15 cellular contexts compared by ENCODE assay signal in the genomic region with DNA sequence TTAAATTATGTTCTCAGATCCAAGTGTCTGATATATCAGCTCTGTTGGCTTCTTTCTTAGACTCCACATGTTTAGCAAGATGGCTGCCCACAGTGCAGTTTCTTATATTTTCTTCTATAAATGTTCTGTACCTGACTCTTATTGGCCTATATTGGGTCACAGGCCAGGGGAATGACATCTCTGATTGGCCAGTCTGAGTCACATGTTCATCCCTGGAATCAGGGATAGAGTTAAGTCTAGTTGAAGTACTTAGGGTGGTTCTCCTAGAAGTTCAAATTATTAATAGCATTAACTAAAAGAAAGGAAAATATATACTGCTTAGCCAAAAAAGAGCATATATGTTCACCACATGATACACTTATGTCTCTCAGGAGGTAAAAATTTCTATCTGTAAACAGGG.
"Had no signal": no experiment of that assay in that cellular context is flagged by ENCODE, and none has a peak within 500 bp of the region (broad histone marks: within the 10 kb centered on the region; RNA-seq: fewer than 3 reads in every experiment).

No MANE protein-coding gene starts in this region.

- H3K4me2 ChIP-seq: hepatocyte had no signal

- H3K27ac Mint-ChIP-seq: activated CD8-positive, alpha-beta memory T cell treated with anti-CD3 and anti-CD28 coated beads, Interleukin-2, amount 10 ng/mL, durations not matched to agents 7 days and 5 days; activated naive CD8-positive, alpha-beta T cell; dendritic cell treated with granulocyte-macrophage colony-stimulating factor and Interleukin-4, amounts not matched to agents 40 ng/mL and 50 ng/mL, for 4 days; effector memory CD8-positive, alpha-beta T cell; naive B cell had no signal

- H3K27me3 ChIP-seq: brain microvascular endothelial cell, hepatocyte, right atrium auricular region had no signal

- H3K79me2 ChIP-seq: hepatocyte had no signal

- ATAC-seq: activated CD8-positive, alpha-beta memory T cell treated with anti-CD3 and anti-CD28 coated beads, Interleukin-2, amount 10 ng/mL, durations not matched to agents 7 days and 5 days; activated T-cell treated with anti-CD3 and anti-CD28 coated beads, Interleukin-2, amount 50 U/mL, for 4 hours; effector memory CD8-positive, alpha-beta T cell; lower lobe of right lung had no signal

- H3K36me3 ChIP-seq: brain microvascular endothelial cell, lower lobe of right lung, right atrium auricular region had no signal

- H3K4me1 ChIP-seq: lower lobe of right lung, right atrium auricular region had no signal

- H3K9me3 ChIP-seq: lower lobe of right lung, right atrium auricular region had no signal

- H2AFZ ChIP-seq: hepatocyte had no signal

- DNase-seq: activated CD4-positive, alpha-beta T cell treated with anti-CD3 and anti-CD28 coated beads, Interleukin-2, amount 50 U/mL, for 4 hours; activated CD4-positive, CD25-positive, alpha-beta regulatory T cell treated with anti-CD3 and anti-CD28 coated beads, Interleukin-2, amount 50 U/mL, for 72 hours; activated CD8-positive, alpha-beta memory T cell treated with anti-CD3 and anti-CD28 coated beads, Interleukin-2, amount 10 ng/mL, durations not matched to agents 7 days and 5 days; activated effector memory CD4-positive, alpha-beta T cell treated with anti-CD3 and anti-CD28 coated beads, Interleukin-2, amount 50 U/mL, for 16 hours; activated T-cell treated with anti-CD3 and anti-CD28 coated beads, Interleukin-2, amount 50 U/mL, for 4 hours; brain microvascular endothelial cell; effector memory CD8-positive, alpha-beta T cell; lower lobe of right lung; naive B cell; small intestine had no signal

- H3K27me3 Mint-ChIP-seq: activated CD8-positive, alpha-beta memory T cell treated with anti-CD3 and anti-CD28 coated beads, Interleukin-2, amount 10 ng/mL, durations not matched to agents 7 days and 5 days; activated naive CD8-positive, alpha-beta T cell; dendritic cell treated with granulocyte-macrophage colony-stimulating factor and Interleukin-4, amounts not matched to agents 40 ng/mL and 50 ng/mL, for 4 days had no signal

- H3K4me3 ChIP-seq: hepatocyte, lower lobe of right lung, right atrium auricular region had no signal

- H3K4me1 Mint-ChIP-seq: activated CD8-positive, alpha-beta memory T cell treated with anti-CD3 and anti-CD28 coated beads, Interleukin-2, amount 10 ng/mL, durations not matched to agents 7 days and 5 days; naive B cell had no signal

- H3K4me3 Mint-ChIP-seq: activated CD8-positive, alpha-beta memory T cell treated with anti-CD3 and anti-CD28 coated beads, Interleukin-2, amount 10 ng/mL, durations not matched to agents 7 days and 5 days; activated naive CD8-positive, alpha-beta T cell; activated T-cell treated with anti-CD3 and anti-CD28 coated beads, Interleukin-2, amount 50 U/mL, for 4 hours; dendritic cell treated with granulocyte-macrophage colony-stimulating factor and Interleukin-4, amounts not matched to agents 40 ng/mL and 50 ng/mL, for 4 days; effector memory CD8-positive, alpha-beta T cell; naive B cell had no signal

- H3K27ac ChIP-seq: brain microvascular endothelial cell, epithelial cell of prostate, hepatocyte, lower lobe of right lung, right atrium auricular region had no signal
